31 cellular contexts compared by ENCODE assay signal in the genomic region with DNA sequence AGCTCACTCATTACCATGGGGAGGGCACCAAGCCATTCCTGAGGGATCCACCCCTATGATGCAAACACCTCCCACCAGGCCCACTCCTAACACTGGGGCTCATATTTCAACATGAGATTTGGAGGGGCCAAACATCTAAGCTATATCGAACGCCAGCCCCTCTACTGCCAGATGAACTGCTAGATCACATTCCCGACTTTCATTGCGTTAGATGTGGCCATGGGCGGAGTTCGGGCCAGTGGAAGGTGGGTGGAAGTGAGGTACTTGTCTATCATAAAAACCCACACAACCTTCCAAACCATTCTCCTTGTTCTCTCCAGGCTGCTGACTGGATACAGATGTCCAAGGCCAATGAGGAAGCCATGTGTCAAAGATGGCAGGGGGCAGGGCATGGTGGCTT. TPM values are rescaled to one million over a fixed set of nuclear protein-coding genes. Genes with fewer than 3 reads are reported as not detected.
"Had no signal": no experiment of that assay in that cellular context is flagged by ENCODE, and none has a peak within 500 bp of the region (broad histone marks: within the 10 kb centered on the region; RNA-seq: fewer than 3 reads in every experiment).

No MANE protein-coding gene starts in this region.

- H3K27ac ChIP-seq: esophagus squamous epithelium, lower lobe of right lung, prostate gland, right atrium auricular region, suprapubic skin, transverse colon, vagina had no signal

- H3K4me1 ChIP-seq: lower lobe of right lung, prostate gland, right atrium auricular region, transverse colon had no signal

- DNase-seq: dermis blood vessel endothelial cell; effector memory CD4-positive, alpha-beta T cell; erythroblast; esophagus squamous epithelium; hypothalamus; left ventricle myocardium superior; lower lobe of right lung; naive thymus-derived CD8-positive, alpha-beta T cell; nephron progenitor cell; nucleus accumbens; stimulated activated CD4-positive, alpha-beta T cell treated with anti-CD3 and anti-CD28 coated beads, Interleukin-12 subunit alpha, Interleukin-12 subunit beta, amount 100 ng/mL, for 4 hours; stimulated activated CD4-positive, alpha-beta T cell treated with anti-CD3 and anti-CD28 coated beads, Interleukin-1b, Interleukin-23, amount 100 ng/mL, for 48 hours; stimulated activated CD4-positive, alpha-beta T cell treated with anti-CD3 and anti-CD28 coated beads, Interleukin-4, amount 100 ng/mL, for 1 hour; stimulated activated CD8-positive, alpha-beta memory T cell treated with anti-CD3 and anti-CD28 coated beads, Interleukin-4, amount 100 ng/mL, for 48 hours; stimulated activated naive CD4-positive, alpha-beta T cell; stimulated activated naive CD8-positive, alpha-beta T cell treated with anti-CD3 and anti-CD28 coated beads, Interleukin-15, amount 100 ng/mL, for 72 hours; transverse colon had no signal

- H3K27me3 ChIP-seq: esophagus squamous epithelium, right atrium auricular region, suprapubic skin, transverse colon, vagina had no signal

- H3K36me3 ChIP-seq: esophagus squamous epithelium, lower lobe of right lung, prostate gland, right atrium auricular region, suprapubic skin, transverse colon, vagina had no signal

- H3K4me3 Mint-ChIP-seq: naive thymus-derived CD8-positive, alpha-beta T cell; nephron progenitor cell; stimulated activated naive CD8-positive, alpha-beta T cell treated with anti-CD3 and anti-CD28 coated beads, Interleukin-15, amount 100 ng/mL, for 72 hours had no signal

- H3K4me1 Mint-ChIP-seq: stimulated activated naive CD8-positive, alpha-beta T cell treated with anti-CD3 and anti-CD28 coated beads, Interleukin-15, amount 100 ng/mL, for 72 hours had no signal

- H3K9me3 Mint-ChIP-seq: naive thymus-derived CD8-positive, alpha-beta T cell; nephron progenitor cell; stimulated activated naive CD8-positive, alpha-beta T cell treated with anti-CD3 and anti-CD28 coated beads, Interleukin-15, amount 100 ng/mL, for 72 hours had no signal

- FAIRE-seq: endometrium, frontal cortex, keratinocyte had no signal

- H3K27me3 Mint-ChIP-seq: stimulated activated naive CD8-positive, alpha-beta T cell treated with anti-CD3 and anti-CD28 coated beads, Interleukin-15, amount 100 ng/mL, for 72 hours had no signal

- H3K4me2 ChIP-seq: smooth muscle cell had no signal

- H3K9me3 ChIP-seq: esophagus squamous epithelium, lower lobe of right lung, prostate gland, right atrium auricular region, suprapubic skin, transverse colon, vagina had no signal

- H3K27ac Mint-ChIP-seq: nephron progenitor cell; stimulated activated naive CD8-positive, alpha-beta T cell treated with anti-CD3 and anti-CD28 coated beads, Interleukin-15, amount 100 ng/mL, for 72 hours had no signal

- ATAC-seq: left ventricle myocardium superior; lower lobe of right lung; naive thymus-derived CD8-positive, alpha-beta T cell; sciatic nerve; stimulated activated naive CD8-positive, alpha-beta T cell treated with anti-CD3 and anti-CD28 coated beads, Interleukin-15, amount 100 ng/mL, for 72 hours had no signal

- H3K4me3 ChIP-seq: esophagus squamous epithelium, lower lobe of right lung, prostate gland, right atrium auricular region, smooth muscle cell, suprapubic skin, transverse colon, vagina had no signal

- H3K36me3 Mint-ChIP-seq: naive thymus-derived CD8-positive, alpha-beta T cell had no signal

RNA-seq across cellular contexts. Expression of a gene that starts 27.0 kb away (rescaled TPM):
- total RNA-seq: dermis blood vessel endothelial cell; esophagus squamous epithelium; fibroblast of villous mesenchyme; frontal cortex; left ventricle myocardium superior; lower lobe of right lung; mesenteric fat pad; myocyte; naive thymus-derived CD8-positive, alpha-beta T cell; osteocyte; prostate gland; right atrium auricular region; sciatic nerve; smooth muscle cell; suprapubic skin; ureter; vagina had no signal
- polyA plus RNA-seq: keratinocyte; naive thymus-derived CD8-positive, alpha-beta T cell; smooth muscle cell had no signal

RNA-seq across cellular contexts. Expression of a gene that starts 41.0 kb away (rescaled TPM):
- total RNA-seq: dermis blood vessel endothelial cell; naive thymus-derived CD8-positive, alpha-beta T cell; osteocyte; smooth muscle cell; transverse colon had no signal
- polyA plus RNA-seq: keratinocyte; naive thymus-derived CD8-positive, alpha-beta T cell; smooth muscle cell had no signal
